ENCODE assay signal across 1 cellular context in the genomic region with DNA sequence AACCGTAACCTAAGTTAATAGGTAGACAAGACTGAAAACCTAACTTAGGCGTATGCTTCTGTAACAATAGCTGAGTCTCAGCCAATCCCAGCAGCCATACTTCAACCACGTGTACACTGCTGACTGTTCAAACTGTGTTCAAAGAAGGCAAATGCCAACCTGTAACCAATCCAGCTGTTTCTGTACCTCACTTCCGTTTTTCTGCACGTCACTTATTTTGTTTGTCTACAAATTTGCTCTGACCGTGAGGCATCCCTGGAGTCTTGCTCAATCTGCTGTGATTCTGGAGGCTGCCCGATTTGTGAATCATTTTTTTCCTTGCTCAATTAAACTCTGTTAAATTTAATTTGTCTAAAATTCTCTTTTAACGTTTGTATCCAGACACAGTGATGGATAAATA.
TF ChIP-seq lines count a peak whose summit lies in the region.

No MANE protein-coding gene starts in this region.

TF ChIP-seq in H1, 55 proteins besides CTCF, POLR2A, EP300 and RAD21:
- TF ChIP-seq, protein P1, sequence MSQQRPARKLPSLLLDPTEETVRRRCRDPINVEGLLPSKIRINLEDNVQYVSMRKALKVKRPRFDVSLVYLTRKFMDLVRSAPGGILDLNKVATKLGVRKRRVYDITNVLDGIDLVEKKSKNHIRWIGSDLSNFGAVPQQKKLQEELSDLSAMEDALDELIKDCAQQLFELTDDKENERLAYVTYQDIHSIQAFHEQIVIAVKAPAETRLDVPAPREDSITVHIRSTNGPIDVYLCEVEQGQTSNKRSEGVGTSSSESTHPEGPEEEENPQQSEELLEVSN (IDR thresholded peaks at IDR 0.05) = no peak
- TF ChIP-seq, protein P2, sequence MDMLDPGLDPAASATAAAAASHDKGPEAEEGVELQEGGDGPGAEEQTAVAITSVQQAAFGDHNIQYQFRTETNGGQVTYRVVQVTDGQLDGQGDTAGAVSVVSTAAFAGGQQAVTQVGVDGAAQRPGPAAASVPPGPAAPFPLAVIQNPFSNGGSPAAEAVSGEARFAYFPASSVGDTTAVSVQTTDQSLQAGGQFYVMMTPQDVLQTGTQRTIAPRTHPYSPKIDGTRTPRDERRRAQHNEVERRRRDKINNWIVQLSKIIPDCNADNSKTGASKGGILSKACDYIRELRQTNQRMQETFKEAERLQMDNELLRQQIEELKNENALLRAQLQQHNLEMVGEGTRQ (IDR thresholded peaks at IDR 0.05; ENCODE audit: low read length) = no peak
- TF ChIP-seq, protein P3, sequence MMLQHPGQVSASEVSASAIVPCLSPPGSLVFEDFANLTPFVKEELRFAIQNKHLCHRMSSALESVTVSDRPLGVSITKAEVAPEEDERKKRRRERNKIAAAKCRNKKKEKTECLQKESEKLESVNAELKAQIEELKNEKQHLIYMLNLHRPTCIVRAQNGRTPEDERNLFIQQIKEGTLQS (IDR thresholded peaks at IDR 0.05; ENCODE audit: insufficient read depth, low read depth, low read length) = no peak
- no peak for TF ChIP-seq RXRA (IDR thresholded peaks at IDR 0.05; ENCODE audit: insufficient read depth, low read depth, low read length)
- TF ChIP-seq NRF1 (IDR thresholded peaks at IDR 0.05; ENCODE audit: low read depth, low read length) = no peak
- TF ChIP-seq SIX5 (IDR thresholded peaks at IDR 0.05; ENCODE audit: low read depth, low read length) = no peak
- no peak for TF ChIP-seq TEAD4 (IDR thresholded peaks at IDR 0.05; ENCODE audit: low read depth, low read length)
- no peak for TF ChIP-seq CREB1 (IDR thresholded peaks at IDR 0.05)
- TF ChIP-seq, protein P4, sequence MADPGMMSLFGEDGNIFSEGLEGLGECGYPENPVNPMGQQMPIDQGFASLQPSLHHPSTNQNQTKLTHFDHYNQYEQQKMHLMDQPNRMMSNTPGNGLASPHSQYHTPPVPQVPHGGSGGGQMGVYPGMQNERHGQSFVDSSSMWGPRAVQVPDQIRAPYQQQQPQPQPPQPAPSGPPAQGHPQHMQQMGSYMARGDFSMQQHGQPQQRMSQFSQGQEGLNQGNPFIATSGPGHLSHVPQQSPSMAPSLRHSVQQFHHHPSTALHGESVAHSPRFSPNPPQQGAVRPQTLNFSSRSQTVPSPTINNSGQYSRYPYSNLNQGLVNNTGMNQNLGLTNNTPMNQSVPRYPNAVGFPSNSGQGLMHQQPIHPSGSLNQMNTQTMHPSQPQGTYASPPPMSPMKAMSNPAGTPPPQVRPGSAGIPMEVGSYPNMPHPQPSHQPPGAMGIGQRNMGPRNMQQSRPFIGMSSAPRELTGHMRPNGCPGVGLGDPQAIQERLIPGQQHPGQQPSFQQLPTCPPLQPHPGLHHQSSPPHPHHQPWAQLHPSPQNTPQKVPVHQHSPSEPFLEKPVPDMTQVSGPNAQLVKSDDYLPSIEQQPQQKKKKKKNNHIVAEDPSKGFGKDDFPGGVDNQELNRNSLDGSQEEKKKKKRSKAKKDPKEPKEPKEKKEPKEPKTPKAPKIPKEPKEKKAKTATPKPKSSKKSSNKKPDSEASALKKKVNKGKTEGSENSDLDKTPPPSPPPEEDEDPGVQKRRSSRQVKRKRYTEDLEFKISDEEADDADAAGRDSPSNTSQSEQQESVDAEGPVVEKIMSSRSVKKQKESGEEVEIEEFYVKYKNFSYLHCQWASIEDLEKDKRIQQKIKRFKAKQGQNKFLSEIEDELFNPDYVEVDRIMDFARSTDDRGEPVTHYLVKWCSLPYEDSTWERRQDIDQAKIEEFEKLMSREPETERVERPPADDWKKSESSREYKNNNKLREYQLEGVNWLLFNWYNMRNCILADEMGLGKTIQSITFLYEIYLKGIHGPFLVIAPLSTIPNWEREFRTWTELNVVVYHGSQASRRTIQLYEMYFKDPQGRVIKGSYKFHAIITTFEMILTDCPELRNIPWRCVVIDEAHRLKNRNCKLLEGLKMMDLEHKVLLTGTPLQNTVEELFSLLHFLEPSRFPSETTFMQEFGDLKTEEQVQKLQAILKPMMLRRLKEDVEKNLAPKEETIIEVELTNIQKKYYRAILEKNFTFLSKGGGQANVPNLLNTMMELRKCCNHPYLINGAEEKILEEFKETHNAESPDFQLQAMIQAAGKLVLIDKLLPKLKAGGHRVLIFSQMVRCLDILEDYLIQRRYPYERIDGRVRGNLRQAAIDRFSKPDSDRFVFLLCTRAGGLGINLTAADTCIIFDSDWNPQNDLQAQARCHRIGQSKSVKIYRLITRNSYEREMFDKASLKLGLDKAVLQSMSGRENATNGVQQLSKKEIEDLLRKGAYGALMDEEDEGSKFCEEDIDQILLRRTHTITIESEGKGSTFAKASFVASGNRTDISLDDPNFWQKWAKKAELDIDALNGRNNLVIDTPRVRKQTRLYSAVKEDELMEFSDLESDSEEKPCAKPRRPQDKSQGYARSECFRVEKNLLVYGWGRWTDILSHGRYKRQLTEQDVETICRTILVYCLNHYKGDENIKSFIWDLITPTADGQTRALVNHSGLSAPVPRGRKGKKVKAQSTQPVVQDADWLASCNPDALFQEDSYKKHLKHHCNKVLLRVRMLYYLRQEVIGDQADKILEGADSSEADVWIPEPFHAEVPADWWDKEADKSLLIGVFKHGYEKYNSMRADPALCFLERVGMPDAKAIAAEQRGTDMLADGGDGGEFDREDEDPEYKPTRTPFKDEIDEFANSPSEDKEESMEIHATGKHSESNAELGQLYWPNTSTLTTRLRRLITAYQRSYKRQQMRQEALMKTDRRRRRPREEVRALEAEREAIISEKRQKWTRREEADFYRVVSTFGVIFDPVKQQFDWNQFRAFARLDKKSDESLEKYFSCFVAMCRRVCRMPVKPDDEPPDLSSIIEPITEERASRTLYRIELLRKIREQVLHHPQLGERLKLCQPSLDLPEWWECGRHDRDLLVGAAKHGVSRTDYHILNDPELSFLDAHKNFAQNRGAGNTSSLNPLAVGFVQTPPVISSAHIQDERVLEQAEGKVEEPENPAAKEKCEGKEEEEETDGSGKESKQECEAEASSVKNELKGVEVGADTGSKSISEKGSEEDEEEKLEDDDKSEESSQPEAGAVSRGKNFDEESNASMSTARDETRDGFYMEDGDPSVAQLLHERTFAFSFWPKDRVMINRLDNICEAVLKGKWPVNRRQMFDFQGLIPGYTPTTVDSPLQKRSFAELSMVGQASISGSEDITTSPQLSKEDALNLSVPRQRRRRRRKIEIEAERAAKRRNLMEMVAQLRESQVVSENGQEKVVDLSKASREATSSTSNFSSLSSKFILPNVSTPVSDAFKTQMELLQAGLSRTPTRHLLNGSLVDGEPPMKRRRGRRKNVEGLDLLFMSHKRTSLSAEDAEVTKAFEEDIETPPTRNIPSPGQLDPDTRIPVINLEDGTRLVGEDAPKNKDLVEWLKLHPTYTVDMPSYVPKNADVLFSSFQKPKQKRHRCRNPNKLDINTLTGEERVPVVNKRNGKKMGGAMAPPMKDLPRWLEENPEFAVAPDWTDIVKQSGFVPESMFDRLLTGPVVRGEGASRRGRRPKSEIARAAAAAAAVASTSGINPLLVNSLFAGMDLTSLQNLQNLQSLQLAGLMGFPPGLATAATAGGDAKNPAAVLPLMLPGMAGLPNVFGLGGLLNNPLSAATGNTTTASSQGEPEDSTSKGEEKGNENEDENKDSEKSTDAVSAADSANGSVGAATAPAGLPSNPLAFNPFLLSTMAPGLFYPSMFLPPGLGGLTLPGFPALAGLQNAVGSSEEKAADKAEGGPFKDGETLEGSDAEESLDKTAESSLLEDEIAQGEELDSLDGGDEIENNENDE (IDR thresholded peaks at IDR 0.05; ENCODE audit: insufficient replicate concordance, low read length) = no peak
- TF ChIP-seq RBBP5 (IDR thresholded peaks at IDR 0.05; ENCODE audit: borderline replicate concordance, low read depth, low read length) = no peak
- TF ChIP-seq YY1 (IDR thresholded peaks at IDR 0.05; ENCODE audit: low read depth, low read length) = no peak
- TF ChIP-seq SP1 (IDR thresholded peaks at IDR 0.05; ENCODE audit: low read depth, low read length) = no peak
- TF ChIP-seq KDM4A (IDR thresholded peaks at IDR 0.05; ENCODE audit: low read depth, low read length, severe bottlenecking) = no peak
- TF ChIP-seq CBX5 (IDR thresholded peaks at IDR 0.05; ENCODE audit: low read depth, low read length) = no peak
- TF ChIP-seq POLR2AphosphoS5 (IDR thresholded peaks at IDR 0.05; ENCODE audit: low read depth, low read length) = no peak
- no peak for TF ChIP-seq TAF1 (IDR thresholded peaks at IDR 0.05; ENCODE audit: low read depth, low read length)
- TF ChIP-seq TCF12 (IDR thresholded peaks at IDR 0.05; ENCODE audit: low read depth, low read length) = no peak
- no peak for TF ChIP-seq GTF2F1 (IDR thresholded peaks at IDR 0.05; ENCODE audit: borderline replicate concordance, low read depth, low read length)
